19 cellular contexts compared by ENCODE assay signal in genomic region chr12:31722580-31722979, GRCh38. TPM values are rescaled to one million over a fixed set of nuclear protein-coding genes. Genes with fewer than 3 reads are reported as not detected.
A peak's percentile ranks its signal among the peaks of the same experiment; 100 is the strongest.
DNase-seq lines count a peak whose midpoint lies in the region; ATAC-seq and TF ChIP-seq lines count a peak whose summit lies in the region.
"Had no signal": no experiment of that assay in that cellular context is flagged by ENCODE, and none has a peak within 500 bp of the region (broad histone marks: within the 10 kb centered on the region; RNA-seq: fewer than 3 reads in every experiment).

No MANE protein-coding gene starts in this region.

- H3K36me3 ChIP-seq in right lobe of liver, result no peaks in the 10 kb centered on the region
- H3K36me3 ChIP-seq: BE2C had no signal

- POLR2A ChIA-PET in activated B cell treated with CpG ODN at 0.5 μM for 24 hours (lab: Charles Lee), result interaction anchor here (0.6 to 1.5 kb wide), 4 partner anchors 85 to 828 kb away, joined by 3 to 8 read pairs (median 4); partner anchors contain the start of gene RESF1

- no peak overlapping the region for H3K4me3 ChIP-seq in right lobe of liver

- H3K4me3 Mint-ChIP-seq in activated CD8-positive, alpha-beta memory T cell treated with anti-CD3 and anti-CD28 coated beads, Interleukin-2, amount 10 ng/mL, durations not matched to agents 7 days and 5 days, result peak overlapping the region; percentile 16
- H3K4me3 Mint-ChIP-seq in activated B cell treated with CpG ODN at 0.5 μM for 24 hours, result no peak overlapping the region
- H3K4me3 Mint-ChIP-seq in stimulated activated naive CD8-positive, alpha-beta T cell treated with anti-CD3 and anti-CD28 coated beads, Interleukin-15, amount 100 ng/mL, for 72 hours, result peak overlapping the region; percentile 26 to 31
- H3K4me3 Mint-ChIP-seq: activated CD4-positive, alpha-beta T cell treated with anti-CD3 and anti-CD28 coated beads, Interleukin-2, amount 10 ng/mL, durations not matched to agents 7 days and 5 days had no signal

- intact Hi-C loops in activated B cell treated with CpG ODN at 0.5 μM for 24 hours (cut with micrococcal nuclease) (loop anchor here (10.0 kb wide), 2 partner anchors 128 to 412 kb away; partner anchors contain the start of gene DENND5B), right lobe of liver (cut with DNase I) (no loop called here)

- peaks cover 0 to 32% (median 11%) of the 10 kb centered on the region in 4 donors for H3K4me1 ChIP-seq in right lobe of liver

- H3K9me3 ChIP-seq in right lobe of liver, result no peaks in the 10 kb centered on the region
- H3K9me3 ChIP-seq: BE2C had no signal

- CTCF ChIA-PET in activated CD8-positive, alpha-beta memory T cell treated with anti-CD3 and anti-CD28 coated beads, Interleukin-2, amount 10 ng/mL, durations not matched to agents 7 days and 5 days (lab: Charles Lee), result interaction anchor here (1.8 kb wide), 1 partner anchor 10 kb away, joined by 10 read pairs; no protein-coding TSS in a partner anchor
- CTCF ChIA-PET in activated B cell treated with CpG ODN at 0.5 μM for 24 hours (lab: Charles Lee), result no interaction called here

- no peak for DNase-seq in activated CD8-positive, alpha-beta memory T cell treated with anti-CD3 and anti-CD28 coated beads, Interleukin-2, amount 10 ng/mL, durations not matched to agents 7 days and 5 days
- no peak for DNase-seq in activated CD8-positive, alpha-beta memory T cell treated with anti-CD3 and anti-CD28 coated beads, Interleukin-2, amount 50 U/mL, for 48 hours
- DNase-seq in activated B cell treated with CpG ODN at 0.5 μM for 24 hours, result no peak
- DNase-seq in right lobe of liver, result no peak
- no peak for DNase-seq in stimulated activated naive CD8-positive, alpha-beta T cell treated with anti-CD3 and anti-CD28 coated beads, Interleukin-15, amount 100 ng/mL, for 72 hours
- no peak for DNase-seq in islet precursor cell
- no peak for DNase-seq in NCI-H446 (lab: John Stamatoyannopoulos, UW)
- DNase-seq: 8988T; activated CD4-positive, alpha-beta T cell treated with anti-CD3 and anti-CD28 coated beads, Interleukin-2, amount 10 ng/mL, durations not matched to agents 7 days and 5 days; aorta; BE2C; caudate nucleus; hippocampal formation; NCI-H1436; NCI-H2171; OCI-M1; posterior cingulate gyrus had no signal

- peaks cover 39% of the 10 kb centered on the region for H3K4me1 Mint-ChIP-seq in activated CD8-positive, alpha-beta memory T cell treated with anti-CD3 and anti-CD28 coated beads, Interleukin-2, amount 10 ng/mL, durations not matched to agents 7 days and 5 days
- H3K4me1 Mint-ChIP-seq in activated B cell treated with CpG ODN at 0.5 μM for 24 hours, result peaks cover 84% of the 10 kb centered on the region
- peaks cover 47% of the 10 kb centered on the region for H3K4me1 Mint-ChIP-seq in stimulated activated naive CD8-positive, alpha-beta T cell treated with anti-CD3 and anti-CD28 coated beads, Interleukin-15, amount 100 ng/mL, for 72 hours

- no CpG with 5 or more reads among the region's 2 CpGs for WGBS in right lobe of liver (ENCODE audit: insufficient coverage, low coverage, low lambda C conversion rate, missing lambda C conversion rate)

- H3K9me3 Mint-ChIP-seq in activated CD8-positive, alpha-beta memory T cell treated with anti-CD3 and anti-CD28 coated beads, Interleukin-2, amount 10 ng/mL, durations not matched to agents 7 days and 5 days (ENCODE audit: low read depth), result peaks cover 2% of the 10 kb centered on the region
- peaks cover 4% of the 10 kb centered on the region for H3K9me3 Mint-ChIP-seq in activated B cell treated with CpG ODN at 0.5 μM for 24 hours
- peaks cover 0 to 6% of the 10 kb centered on the region in 2 donors for H3K9me3 Mint-ChIP-seq in stimulated activated naive CD8-positive, alpha-beta T cell treated with anti-CD3 and anti-CD28 coated beads, Interleukin-15, amount 100 ng/mL, for 72 hours

- peak overlapping the region in 1 of 3 donors; percentile 38 for H3K27ac ChIP-seq in right lobe of liver
- H3K27ac ChIP-seq: epithelial cell of prostate had no signal

- TF ChIP-seq CTCF in activated B cell treated with CpG ODN at 0.5 μM for 24 hours (IDR thresholded peaks at IDR 0.05) (no peak), right lobe of liver (IDR thresholded peaks at IDR 0.05) (no peak)

- H3K27ac Mint-ChIP-seq in activated CD8-positive, alpha-beta memory T cell treated with anti-CD3 and anti-CD28 coated beads, Interleukin-2, amount 10 ng/mL, durations not matched to agents 7 days and 5 days, result peak overlapping the region; percentile 77
- H3K27ac Mint-ChIP-seq in activated B cell treated with CpG ODN at 0.5 μM for 24 hours, result peak overlapping the region; percentile 79
- H3K27ac Mint-ChIP-seq in stimulated activated naive CD8-positive, alpha-beta T cell treated with anti-CD3 and anti-CD28 coated beads, Interleukin-15, amount 100 ng/mL, for 72 hours, result no peak overlapping the region

- peaks cover 4% of the 10 kb centered on the region for H3K27me3 Mint-ChIP-seq in activated CD8-positive, alpha-beta memory T cell treated with anti-CD3 and anti-CD28 coated beads, Interleukin-2, amount 10 ng/mL, durations not matched to agents 7 days and 5 days
- no peaks in the 10 kb centered on the region for H3K27me3 Mint-ChIP-seq in activated B cell treated with CpG ODN at 0.5 μM for 24 hours
- H3K27me3 Mint-ChIP-seq in stimulated activated naive CD8-positive, alpha-beta T cell treated with anti-CD3 and anti-CD28 coated beads, Interleukin-15, amount 100 ng/mL, for 72 hours, result no peaks in the 10 kb centered on the region
- H3K27me3 Mint-ChIP-seq: activated CD4-positive, alpha-beta T cell treated with anti-CD3 and anti-CD28 coated beads, Interleukin-2, amount 10 ng/mL, durations not matched to agents 7 days and 5 days had no signal

- ATAC-seq in activated CD8-positive, alpha-beta memory T cell treated with anti-CD3 and anti-CD28 coated beads, Interleukin-2, amount 10 ng/mL, durations not matched to agents 7 days and 5 days, result no peak
- ATAC-seq in activated B cell treated with CpG ODN at 0.5 μM for 24 hours (ENCODE audit: low read depth), result no peak
- ATAC-seq in right lobe of liver, result peak; percentile 48 to 65 (median 52)
- ATAC-seq in stimulated activated naive CD8-positive, alpha-beta T cell treated with anti-CD3 and anti-CD28 coated beads, Interleukin-15, amount 100 ng/mL, for 72 hours, result no peak
- no peak for ATAC-seq in HG02759 (IDR thresholded peaks at IDR 0.05; ENCODE audit: unreplicated experiment)

- TF ChIP-seq POLR2A in right lobe of liver (IDR thresholded peaks at IDR 0.05), result no peak

- H3K27me3 ChIP-seq in right lobe of liver, result no peaks in the 10 kb centered on the region
- H3K27me3 ChIP-seq: BE2C had no signal

- peaks cover 31% of the 10 kb centered on the region for H3K36me3 Mint-ChIP-seq in activated CD8-positive, alpha-beta memory T cell treated with anti-CD3 and anti-CD28 coated beads, Interleukin-2, amount 10 ng/mL, durations not matched to agents 7 days and 5 days
- H3K36me3 Mint-ChIP-seq in activated B cell treated with CpG ODN at 0.5 μM for 24 hours (ENCODE audit: low read depth), result peaks cover 65% of the 10 kb centered on the region

RNA-seq across cellular contexts. Expression of gene AMN1, which starts 6.2 kb away (rescaled TPM):
- total RNA-seq in activated CD8-positive, alpha-beta memory T cell treated with anti-CD3 and anti-CD28 coated beads, Interleukin-2, amount 10 ng/mL, durations not matched to agents 7 days and 5 days, result 1 to 10 TPM; 3.1 to 3.9 TPM
- total RNA-seq in activated B cell treated with CpG ODN at 0.5 μM for 24 hours, result 13.7 and 15.5 TPM in 2 replicates
- total RNA-seq in right lobe of liver, result 1 to 10 TPM; 1.2 to 7.3 (median 2.8) TPM

Comparison
In these comparisons a context has a peak if more than half of its experiments do, and no peak if none do; other contexts are left out.
1. ATAC-seq: peak in right lobe of liver (4 of 4); none in activated CD8-positive, alpha-beta memory T cell treated with anti-CD3 and anti-CD28 coated beads, Interleukin-2, amount 10 ng/mL, durations not matched to agents 7 days and 5 days (single experiment), activated B cell treated with CpG ODN at 0.5 μM for 24 hours (single experiment), stimulated activated naive CD8-positive, alpha-beta T cell treated with anti-CD3 and anti-CD28 coated beads, Interleukin-15, amount 100 ng/mL, for 72 hours (single experiment) and HG02759 (single experiment).
2. H3K27ac Mint-ChIP-seq: peak in activated CD8-positive, alpha-beta memory T cell treated with anti-CD3 and anti-CD28 coated beads, Interleukin-2, amount 10 ng/mL, durations not matched to agents 7 days and 5 days (single experiment) and activated B cell treated with CpG ODN at 0.5 μM for 24 hours (single experiment); none in stimulated activated naive CD8-positive, alpha-beta T cell treated with anti-CD3 and anti-CD28 coated beads, Interleukin-15, amount 100 ng/mL, for 72 hours (0 of 2).